10 cellular contexts compared by ENCODE assay signal in the genomic region with DNA sequence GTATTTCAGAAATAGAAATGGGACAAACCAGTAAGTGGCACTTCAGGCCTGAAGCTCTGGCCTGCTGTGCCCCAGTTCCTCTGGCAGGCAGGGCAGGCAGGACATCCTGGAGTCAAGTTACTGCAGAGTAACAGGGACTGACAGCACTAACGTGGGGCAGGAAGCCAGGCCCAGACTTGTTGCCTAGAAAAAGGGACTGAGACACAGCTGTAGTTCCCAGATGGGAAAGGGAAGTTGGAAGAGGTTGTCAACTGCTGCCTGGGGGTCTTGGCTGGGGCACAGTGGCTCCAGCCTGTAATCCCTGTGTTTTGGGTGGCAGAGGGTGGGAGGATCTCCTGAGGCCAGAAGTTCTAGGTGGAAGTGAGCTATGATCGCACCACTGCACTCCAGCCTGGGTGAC.
DNase-seq lines count a peak whose midpoint lies in the region; ATAC-seq and TF ChIP-seq lines count a peak whose summit lies in the region.
"Had no signal": no experiment of that assay in that cellular context is flagged by ENCODE, and none has a peak within 500 bp of the region (broad histone marks: within the 10 kb centered on the region; RNA-seq: fewer than 3 reads in every experiment).

No MANE protein-coding gene starts in this region.

- TF ChIP-seq CTCF in body of pancreas (IDR thresholded peaks at IDR 0.05), result no peak

- H3K9me3 Mint-ChIP-seq in activated naive CD4-positive, alpha-beta T cell treated with anti-CD3 and anti-CD28 coated beads, Interleukin-2, amount 50 U/mL, for 72 hours, result no peaks in the 10 kb centered on the region
- H3K9me3 Mint-ChIP-seq: CD4-positive, alpha-beta T cell had no signal

- H3K9me3 ChIP-seq in body of pancreas, result no peaks in the 10 kb centered on the region

- H3K4me3 ChIP-seq in body of pancreas, result no peak overlapping the region

- H3K27ac ChIP-seq in body of pancreas, result no peak overlapping the region

- peak; percentile 96 for ATAC-seq in Right ventricle myocardium inferior
- ATAC-seq in body of pancreas, result no peak
- ATAC-seq in activated naive CD4-positive, alpha-beta T cell treated with anti-CD3 and anti-CD28 coated beads, Interleukin-2, amount 50 U/mL, for 72 hours, result no peak
- ATAC-seq in GM18505 (IDR thresholded peaks at IDR 0.05; ENCODE audit: unreplicated experiment), result no peak
- ATAC-seq in HG03439 (IDR thresholded peaks at IDR 0.05; ENCODE audit: unreplicated experiment), result no peak
- ATAC-seq: activated CD8-positive, alpha-beta T cell treated with anti-CD3 and anti-CD28 coated beads, Interleukin-2, amount 10 ng/mL, durations not matched to agents 7 days and 5 days had no signal

- peak; percentile 91 for DNase-seq in Right ventricle myocardium inferior (ENCODE audit: missing footprints)
- DNase-seq in cardiac septum (ENCODE audit: low spot score), result no peak
- peak in 3 of 4 donors; percentile 36 to 45 (median 45) for DNase-seq in body of pancreas
- DNase-seq in iris pigment epithelial cell (ENCODE audit: low read depth), result peak; percentile 55
- no peak for DNase-seq in activated naive CD4-positive, alpha-beta T cell treated with anti-CD3 and anti-CD28 coated beads, Interleukin-2, amount 50 U/mL, for 72 hours (ENCODE audit: low spot score in 2 of 2)
- DNase-seq in activated naive CD4-positive, alpha-beta T cell (lab: John Stamatoyannopoulos, UW), result no peak
- DNase-seq: activated CD8-positive, alpha-beta T cell treated with anti-CD3 and anti-CD28 coated beads, Interleukin-2, amount 10 ng/mL, durations not matched to agents 7 days and 5 days; CD4-positive, alpha-beta T cell had no signal

- H3K36me3 Mint-ChIP-seq in activated naive CD4-positive, alpha-beta T cell treated with anti-CD3 and anti-CD28 coated beads, Interleukin-2, amount 50 U/mL, for 72 hours, result no peaks in the 10 kb centered on the region

- peaks cover 12% of the 10 kb centered on the region for H3K4me1 ChIP-seq in body of pancreas

- no peak overlapping the region for H3K27ac Mint-ChIP-seq in activated naive CD4-positive, alpha-beta T cell treated with anti-CD3 and anti-CD28 coated beads, Interleukin-2, amount 50 U/mL, for 72 hours
- H3K27ac Mint-ChIP-seq: activated CD8-positive, alpha-beta T cell treated with anti-CD3 and anti-CD28 coated beads, Interleukin-2, amount 10 ng/mL, durations not matched to agents 7 days and 5 days; CD4-positive, alpha-beta T cell had no signal

- intact Hi-C loops in Right ventricle myocardium inferior (cut with DNase I) (loop anchor here (1.0 to 10.0 kb wide), 3 partner anchors 53 to 172 kb away; a partner anchor contains a TSS), cardiac septum (cut with DNase I) (loop anchor here (5.0 kb wide), 2 partner anchors 110 to 680 kb away; no protein-coding TSS in a partner anchor), body of pancreas (cut with DNase I) (no loop called here)

- no peaks in the 10 kb centered on the region for H3K27me3 ChIP-seq in body of pancreas

- no peaks in the 10 kb centered on the region for H3K36me3 ChIP-seq in body of pancreas (replicated peaks in 1 of 2; ENCODE audit: insufficient read depth in 1 of 2, low read depth in 2 of 2)

- TF ChIP-seq POLR2A in body of pancreas (IDR thresholded peaks at IDR 0.05) (no peak), GM18505 (IDR thresholded peaks at IDR 0.05; ENCODE audit: borderline replicate concordance, extremely low read depth, insufficient read depth, insufficient read length) (no peak)

- WGBS in body of pancreas, 2 donors, result 52% methylated on average over 2 of the region's 2 CpGs

Comparison
In these comparisons a context has a peak if more than half of its experiments do, and no peak if none do; other contexts are left out.
1. DNase-seq: peak in Right ventricle myocardium inferior (single experiment), body of pancreas (3 of 4) and iris pigment epithelial cell (single experiment); none in cardiac septum (single experiment), activated naive CD4-positive, alpha-beta T cell treated with anti-CD3 and anti-CD28 coated beads, Interleukin-2, amount 50 U/mL, for 72 hours (0 of 2) and activated naive CD4-positive, alpha-beta T cell (0 of 4).